Comparison of ENCODE assay signal across 20 cellular contexts in genomic region chr10:89845541-89846275, GRCh38.
DNase-seq lines count a peak whose midpoint lies in the region; ATAC-seq, FAIRE-seq and TF ChIP-seq lines count a peak whose summit lies in the region.
"Had no signal": no experiment of that assay in that cellular context is flagged by ENCODE, and none has a peak within 500 bp of the region (broad histone marks: within the 10 kb centered on the region; RNA-seq: fewer than 3 reads in every experiment).

No MANE protein-coding gene starts in this region.

- intact Hi-C loops in Caco-2 (cut with micrococcal nuclease; ENCODE audit: unreplicated experiment), result no loop called here

- no peak overlapping the region for H3K4me3 ChIP-seq in Caco-2 (ENCODE audit: low read depth, low read length)
- no peak overlapping the region for H3K4me3 ChIP-seq in bronchial epithelial cell (ENCODE audit: low read depth, low read length)
- H3K4me3 ChIP-seq: GM23338, thyroid gland had no signal

- H3K36me3 Mint-ChIP-seq in Caco-2 (ENCODE audit: insufficient read depth, unreplicated experiment) (no peaks in the 10 kb centered on the region), WTC11 (no peaks in the 10 kb centered on the region)
- H3K36me3 Mint-ChIP-seq in effector memory CD8-positive, alpha-beta T cell (ENCODE audit: insufficient read depth), result no peaks in the 10 kb centered on the region
- H3K36me3 Mint-ChIP-seq: CD14-positive monocyte had no signal

- BruUV-seq in Caco-2 (replicated peaks; lab: Mats Ljungman, UMichigan), result no TSS peak

- TF ChIP-seq CTCF in Caco-2 (IDR thresholded peaks at IDR 0.05; ENCODE audit: insufficient read depth in 1 of 2, low read depth in 1 of 2, low read length in 1 of 2, severe bottlenecking in 1 of 2, unreplicated experiment in 1 of 2) (no peak), bronchial epithelial cell (IDR thresholded peaks at IDR 0.05; ENCODE audit: insufficient read depth, low read length, severe bottlenecking) (no peak), WTC11 (IDR thresholded peaks at IDR 0.05) (no peak)

- H3K4me1 ChIP-seq in Caco-2, result no peaks in the 10 kb centered on the region

- POLR2A ChIA-PET in Caco-2 (lab: Charles Lee), result no interaction called here
- POLR2A ChIA-PET in WTC11 (lab: Charles Lee), result interaction anchor here (0.7 kb wide), 1 partner anchor 734 kb away, joined by 3 read pairs; no protein-coding TSS in a partner anchor

- H3K9me3 Mint-ChIP-seq in Caco-2 (ENCODE audit: unreplicated experiment), result peaks cover 12% of the 10 kb centered on the region
- H3K9me3 Mint-ChIP-seq in WTC11, result no peaks in the 10 kb centered on the region; the same call in 1 of the 2 replicates
- H3K9me3 Mint-ChIP-seq in effector memory CD8-positive, alpha-beta T cell, result no peaks in the 10 kb centered on the region
- H3K9me3 Mint-ChIP-seq: activated B cell treated with CpG ODN at 0.5 μM for 24 hours; GM23338; T-helper 1 cell treated with Interleukin-12 subunit alpha and Interleukin-12 subunit beta and Interleukin-4 antibody, amounts not matched to agents 30 μg/mL and 1 μg/mL, for 36 hours had no signal

- no peak for FAIRE-seq in bronchial epithelial cell (lab: Jason Lieb, UNC)

- no peak for ATAC-seq in WTC11
- ATAC-seq in effector memory CD8-positive, alpha-beta T cell (replicated peaks), result no peak
- no peak for ATAC-seq in HG03432 (IDR thresholded peaks at IDR 0.05; ENCODE audit: unreplicated experiment)
- ATAC-seq: activated T-cell treated with anti-CD3 and anti-CD28 coated beads, Interleukin-2, amount 50 U/mL, for 72 hours; GM23338; left lobe of liver had no signal

- H3K27me3 ChIP-seq in Caco-2 (replicated peaks; ENCODE audit: control insufficient read depth, insufficient read depth, low read length) (no peaks in the 10 kb centered on the region), bronchial epithelial cell (ENCODE audit: control insufficient read depth, insufficient read depth, low read length) (no peaks in the 10 kb centered on the region)
- H3K27me3 ChIP-seq: thyroid gland had no signal

- CTCF ChIA-PET in Caco-2 (lab: Charles Lee), result no interaction called here
- CTCF ChIA-PET in WTC11 (lab: Charles Lee), result interaction anchor here (0.6 to 3.2 kb wide), 2 partner anchors 7 to 442 kb away, joined by 3 to 14 read pairs; no protein-coding TSS in a partner anchor

- H3K4me1 Mint-ChIP-seq in Caco-2 (ENCODE audit: low read depth, unreplicated experiment), result peaks cover 8% of the 10 kb centered on the region
- peaks cover 18% of the 10 kb centered on the region for H3K4me1 Mint-ChIP-seq in WTC11
- no peaks in the 10 kb centered on the region for H3K4me1 Mint-ChIP-seq in effector memory CD8-positive, alpha-beta T cell (ENCODE audit: low read depth in 2 of 2)

- 0 out of 2 replicates have a peak, but pooled peaks cover 3% of the 10 kb centered on the region for H3K9me3 ChIP-seq in Caco-2
- H3K9me3 ChIP-seq: thyroid gland had no signal

- H3K36me3 ChIP-seq in Caco-2 (ENCODE audit: control insufficient read depth, insufficient read depth, low read length) (no peaks in the 10 kb centered on the region), bronchial epithelial cell (ENCODE audit: control insufficient read depth, insufficient read depth, low read length) (no peaks in the 10 kb centered on the region)
- H3K36me3 ChIP-seq: thyroid gland had no signal

- no peak for DNase-seq in Caco-2
- DNase-seq in M059J (ENCODE audit: low read depth), result peak; percentile 83
- DNase-seq in bronchial epithelial cell (ENCODE audit: low read depth), result peak; percentile 81
- peak; percentile 63 for DNase-seq in kidney glomerular epithelial cell (lab: John Stamatoyannopoulos, UW)
- DNase-seq in WTC11 (ENCODE audit: low spot score), result no peak
- no peak for DNase-seq in effector memory CD8-positive, alpha-beta T cell
- no peak for DNase-seq in pons (ENCODE audit: low spot score)
- DNase-seq: activated B cell treated with CpG ODN at 0.5 μM for 24 hours; activated T-cell treated with anti-CD3 and anti-CD28 coated beads, Interleukin-2, amount 50 U/mL, for 72 hours; DMS53; KBM-7; retina; stimulated activated naive CD4-positive, alpha-beta T cell; thyroid gland had no signal

- H3K27ac Mint-ChIP-seq in Caco-2 (ENCODE audit: unreplicated experiment) (peak overlapping the region; percentile 6), WTC11 (no peak overlapping the region)
- H3K27ac Mint-ChIP-seq in effector memory CD8-positive, alpha-beta T cell, result no peak overlapping the region
- H3K27ac Mint-ChIP-seq: activated B cell treated with CpG ODN at 0.5 μM for 24 hours; activated naive CD8-positive, alpha-beta T cell; activated T-cell treated with anti-CD3 and anti-CD28 coated beads, Interleukin-2, amount 50 U/mL, for 72 hours; CD14-positive monocyte; GM23338; T-helper 1 cell treated with Interleukin-12 subunit alpha and Interleukin-12 subunit beta and Interleukin-4 antibody, amounts not matched to agents 30 μg/mL and 1 μg/mL, for 36 hours had no signal

- no peaks in the 10 kb centered on the region for H3K27me3 Mint-ChIP-seq in Caco-2 (ENCODE audit: insufficient read depth, unreplicated experiment)
- no peaks in the 10 kb centered on the region for H3K27me3 Mint-ChIP-seq in WTC11 (ENCODE audit: low read depth)
- H3K27me3 Mint-ChIP-seq in effector memory CD8-positive, alpha-beta T cell, result peaks cover 40 to 46% of the 10 kb centered on the region in 2 donors

- H3K4me3 Mint-ChIP-seq in Caco-2 (ENCODE audit: unreplicated experiment) (no peak overlapping the region), WTC11 (no peak overlapping the region)
- no peak overlapping the region for H3K4me3 Mint-ChIP-seq in effector memory CD8-positive, alpha-beta T cell
- H3K4me3 Mint-ChIP-seq: activated B cell treated with CpG ODN at 0.5 μM for 24 hours; activated naive CD8-positive, alpha-beta T cell; activated T-cell treated with anti-CD3 and anti-CD28 coated beads, Interleukin-2, amount 50 U/mL, for 72 hours; GM23338; T-helper 1 cell treated with Interleukin-12 subunit alpha and Interleukin-12 subunit beta and Interleukin-4 antibody, amounts not matched to agents 30 μg/mL and 1 μg/mL, for 36 hours had no signal

TF ChIP-seq in WTC11, 78 proteins besides CTCF, POLR2A, EP300 and RAD21:
- TF ChIP-seq CDX4 (CRISPR knock-in tag; IDR thresholded peaks at IDR 0.05; ENCODE audit: borderline replicate concordance) (no peak), ERG (CRISPR knock-in tag; IDR thresholded peaks at IDR 0.05) (no peak), SMAD3 (CRISPR knock-in tag; IDR thresholded peaks at IDR 0.05; ENCODE audit: borderline replicate concordance) (no peak), JAZF1 (CRISPR knock-in tag; IDR thresholded peaks at IDR 0.05) (no peak), ZNF317 (CRISPR knock-in tag; IDR thresholded peaks at IDR 0.05; ENCODE audit: borderline replicate concordance, low read depth) (no peak), ZNF671 (CRISPR knock-in tag; IDR thresholded peaks at IDR 0.05) (no peak), NR3C1 (CRISPR knock-in tag; conservative IDR thresholded peaks at IDR 0.05; ENCODE audit: low read depth) (no peak), GRHL2 (CRISPR knock-in tag; IDR thresholded peaks at IDR 0.05; ENCODE audit: insufficient replicate concordance, severe bottlenecking) (no peak), E2F1 (CRISPR knock-in tag; IDR thresholded peaks at IDR 0.05) (no peak), E2F5 (CRISPR knock-in tag; IDR thresholded peaks at IDR 0.05) (no peak), SOX15 (CRISPR knock-in tag; IDR thresholded peaks at IDR 0.05) (no peak), TEAD1 (CRISPR knock-in tag; IDR thresholded peaks at IDR 0.05) (no peak), KAT7 (CRISPR knock-in tag; IDR thresholded peaks at IDR 0.05; ENCODE audit: borderline replicate concordance) (no peak)

Comparison
In these comparisons a context has a peak if more than half of its experiments do, and no peak if none do; other contexts are left out.
1. DNase-seq: peak in M059J (single experiment), bronchial epithelial cell (single experiment) and kidney glomerular epithelial cell (single experiment); none in Caco-2 (0 of 2), WTC11 (single experiment), effector memory CD8-positive, alpha-beta T cell (0 of 3) and pons (single experiment).